Comparison of ENCODE assay signal across 1 cellular context in the genomic region with DNA sequence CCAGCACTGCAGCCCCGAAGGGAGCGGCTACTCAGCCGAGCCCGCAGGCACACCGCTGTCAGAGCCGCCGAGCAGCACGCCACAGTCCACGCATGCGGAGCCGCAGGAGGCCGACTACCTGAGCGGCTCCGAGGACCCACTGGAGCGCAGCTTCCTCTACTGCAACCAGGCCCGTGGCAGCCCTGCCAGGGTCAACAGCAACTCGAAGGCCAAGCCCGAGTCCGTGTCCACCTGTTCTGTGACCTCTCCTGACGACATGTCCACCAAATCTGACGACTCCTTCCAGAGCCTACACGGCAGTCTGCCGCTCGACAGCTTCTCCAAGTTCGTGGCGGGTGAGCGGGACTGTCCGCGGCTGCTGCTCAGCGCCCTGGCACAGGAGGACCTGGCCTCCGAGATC.
A peak's percentile ranks its signal among the peaks of the same experiment; 100 is the strongest.
TF ChIP-seq lines count a peak whose summit lies in the region.

No MANE protein-coding gene starts in this region.

TF ChIP-seq in WTC11, 78 proteins besides CTCF, POLR2A, EP300 and RAD21:
- TF ChIP-seq, protein P1, sequence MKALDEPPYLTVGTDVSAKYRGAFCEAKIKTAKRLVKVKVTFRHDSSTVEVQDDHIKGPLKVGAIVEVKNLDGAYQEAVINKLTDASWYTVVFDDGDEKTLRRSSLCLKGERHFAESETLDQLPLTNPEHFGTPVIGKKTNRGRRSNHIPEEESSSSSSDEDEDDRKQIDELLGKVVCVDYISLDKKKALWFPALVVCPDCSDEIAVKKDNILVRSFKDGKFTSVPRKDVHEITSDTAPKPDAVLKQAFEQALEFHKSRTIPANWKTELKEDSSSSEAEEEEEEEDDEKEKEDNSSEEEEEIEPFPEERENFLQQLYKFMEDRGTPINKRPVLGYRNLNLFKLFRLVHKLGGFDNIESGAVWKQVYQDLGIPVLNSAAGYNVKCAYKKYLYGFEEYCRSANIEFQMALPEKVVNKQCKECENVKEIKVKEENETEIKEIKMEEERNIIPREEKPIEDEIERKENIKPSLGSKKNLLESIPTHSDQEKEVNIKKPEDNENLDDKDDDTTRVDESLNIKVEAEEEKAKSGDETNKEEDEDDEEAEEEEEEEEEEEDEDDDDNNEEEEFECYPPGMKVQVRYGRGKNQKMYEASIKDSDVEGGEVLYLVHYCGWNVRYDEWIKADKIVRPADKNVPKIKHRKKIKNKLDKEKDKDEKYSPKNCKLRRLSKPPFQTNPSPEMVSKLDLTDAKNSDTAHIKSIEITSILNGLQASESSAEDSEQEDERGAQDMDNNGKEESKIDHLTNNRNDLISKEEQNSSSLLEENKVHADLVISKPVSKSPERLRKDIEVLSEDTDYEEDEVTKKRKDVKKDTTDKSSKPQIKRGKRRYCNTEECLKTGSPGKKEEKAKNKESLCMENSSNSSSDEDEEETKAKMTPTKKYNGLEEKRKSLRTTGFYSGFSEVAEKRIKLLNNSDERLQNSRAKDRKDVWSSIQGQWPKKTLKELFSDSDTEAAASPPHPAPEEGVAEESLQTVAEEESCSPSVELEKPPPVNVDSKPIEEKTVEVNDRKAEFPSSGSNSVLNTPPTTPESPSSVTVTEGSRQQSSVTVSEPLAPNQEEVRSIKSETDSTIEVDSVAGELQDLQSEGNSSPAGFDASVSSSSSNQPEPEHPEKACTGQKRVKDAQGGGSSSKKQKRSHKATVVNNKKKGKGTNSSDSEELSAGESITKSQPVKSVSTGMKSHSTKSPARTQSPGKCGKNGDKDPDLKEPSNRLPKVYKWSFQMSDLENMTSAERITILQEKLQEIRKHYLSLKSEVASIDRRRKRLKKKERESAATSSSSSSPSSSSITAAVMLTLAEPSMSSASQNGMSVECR (CRISPR knock-in tag; IDR thresholded peaks at IDR 0.05; ENCODE audit: borderline replicate concordance): no peak
- TF ChIP-seq, protein P2, sequence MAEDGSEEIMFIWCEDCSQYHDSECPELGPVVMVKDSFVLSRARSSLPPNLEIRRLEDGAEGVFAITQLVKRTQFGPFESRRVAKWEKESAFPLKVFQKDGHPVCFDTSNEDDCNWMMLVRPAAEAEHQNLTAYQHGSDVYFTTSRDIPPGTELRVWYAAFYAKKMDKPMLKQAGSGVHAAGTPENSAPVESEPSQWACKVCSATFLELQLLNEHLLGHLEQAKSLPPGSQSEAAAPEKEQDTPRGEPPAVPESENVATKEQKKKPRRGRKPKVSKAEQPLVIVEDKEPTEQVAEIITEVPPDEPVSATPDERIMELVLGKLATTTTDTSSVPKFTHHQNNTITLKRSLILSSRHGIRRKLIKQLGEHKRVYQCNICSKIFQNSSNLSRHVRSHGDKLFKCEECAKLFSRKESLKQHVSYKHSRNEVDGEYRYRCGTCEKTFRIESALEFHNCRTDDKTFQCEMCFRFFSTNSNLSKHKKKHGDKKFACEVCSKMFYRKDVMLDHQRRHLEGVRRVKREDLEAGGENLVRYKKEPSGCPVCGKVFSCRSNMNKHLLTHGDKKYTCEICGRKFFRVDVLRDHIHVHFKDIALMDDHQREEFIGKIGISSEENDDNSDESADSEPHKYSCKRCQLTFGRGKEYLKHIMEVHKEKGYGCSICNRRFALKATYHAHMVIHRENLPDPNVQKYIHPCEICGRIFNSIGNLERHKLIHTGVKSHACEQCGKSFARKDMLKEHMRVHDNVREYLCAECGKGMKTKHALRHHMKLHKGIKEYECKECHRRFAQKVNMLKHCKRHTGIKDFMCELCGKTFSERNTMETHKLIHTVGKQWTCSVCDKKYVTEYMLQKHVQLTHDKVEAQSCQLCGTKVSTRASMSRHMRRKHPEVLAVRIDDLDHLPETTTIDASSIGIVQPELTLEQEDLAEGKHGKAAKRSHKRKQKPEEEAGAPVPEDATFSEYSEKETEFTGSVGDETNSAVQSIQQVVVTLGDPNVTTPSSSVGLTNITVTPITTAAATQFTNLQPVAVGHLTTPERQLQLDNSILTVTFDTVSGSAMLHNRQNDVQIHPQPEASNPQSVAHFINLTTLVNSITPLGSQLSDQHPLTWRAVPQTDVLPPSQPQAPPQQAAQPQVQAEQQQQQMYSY (CRISPR knock-in tag; IDR thresholded peaks at IDR 0.05): 0 out of 2 replicates have a peak, but pooled peaks have one; percentile 7
TF ChIP-seq in WTC11: peak in this region for 1.
